ENCODE assay signal across 8 cellular contexts in the genomic region with DNA sequence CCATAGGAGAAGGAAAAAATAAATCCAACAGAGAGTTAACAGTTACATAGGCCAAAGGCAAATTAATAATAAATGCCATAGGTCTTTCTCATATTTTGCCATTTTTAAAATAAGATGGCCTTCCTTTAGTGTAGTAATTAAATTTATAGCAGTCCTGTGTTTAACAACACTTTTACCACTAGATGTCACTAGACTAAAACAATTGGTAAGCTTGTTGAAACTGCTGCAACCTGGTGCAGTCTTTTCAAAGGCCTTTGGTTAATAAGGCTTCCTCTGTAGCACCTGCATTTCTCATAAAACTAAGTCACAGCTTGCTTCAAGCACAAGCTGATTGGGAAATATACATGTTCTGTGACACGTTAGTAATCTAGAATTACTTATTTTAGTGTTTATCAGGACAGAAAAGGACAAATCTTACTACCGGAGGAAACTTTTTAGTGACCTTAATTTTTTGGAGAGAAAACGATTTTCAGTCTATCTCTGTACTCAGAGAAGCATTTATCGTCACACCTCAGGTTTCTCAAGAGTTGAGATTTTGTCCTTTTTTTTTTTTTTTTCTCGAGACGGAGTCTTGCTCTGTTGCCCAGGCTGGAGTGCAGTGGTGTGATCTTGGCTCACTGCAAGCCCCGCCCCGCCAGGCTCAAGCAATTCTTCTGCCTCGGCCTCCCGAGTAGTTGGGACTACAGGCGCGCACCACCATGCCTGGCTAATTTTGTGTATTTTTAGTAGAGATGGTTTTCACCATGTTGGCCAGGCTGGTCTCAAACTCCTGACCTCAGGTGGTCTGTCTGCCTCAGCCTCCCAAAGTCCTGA. TPM values are rescaled to one million over a fixed set of nuclear protein-coding genes. Genes with fewer than 3 reads are reported as not detected.
DNase-seq lines count a peak whose midpoint lies in the region; ATAC-seq and TF ChIP-seq lines count a peak whose summit lies in the region.

No MANE protein-coding gene starts in this region.

- H3K27me3 Mint-ChIP-seq in activated T-helper 2 cell treated with anti-CD3 and anti-CD28 coated beads, Interferon-gamma antibody, Interleukin-2, Interleukin-4, amounts not matched to agents 10 μg/mL and 5 μg/mL and 100 μg/mL, durations not matched to agents 14 hours and 24 hours and 36 hours (ENCODE audit: low read depth): no peaks in the 10 kb centered on the region

- peak; percentile 48 for TF ChIP-seq CTCF in cardiac muscle cell (IDR thresholded peaks at IDR 0.05; ENCODE audit: low read depth, low read length)

- peaks cover 47% of the 10 kb centered on the region for H3K36me3 Mint-ChIP-seq in activated T-helper 2 cell treated with anti-CD3 and anti-CD28 coated beads, Interferon-gamma antibody, Interleukin-2, Interleukin-4, amounts not matched to agents 10 μg/mL and 5 μg/mL and 100 μg/mL, durations not matched to agents 14 hours and 24 hours and 36 hours (ENCODE audit: low read depth)

- no peak overlapping the region for H3K4me3 ChIP-seq in cardiac muscle cell

- DNase-seq in stimulated activated CD4-positive, alpha-beta T cell treated with anti-CD3 and anti-CD28 coated beads, Interleukin-4, amount 100 ng/mL, for 24 hours: peak; percentile 33
- DNase-seq in stimulated activated CD4-positive, alpha-beta T cell treated with anti-CD3 and anti-CD28 coated beads, Interleukin-4, amount 100 ng/mL, for 1 hour: no peak
- DNase-seq in NCI-H510A treated with DMSO at 0.1 percent for 48 hours (lab: John Stamatoyannopoulos, UW): peak; percentile 82
- no peak for DNase-seq in activated T-helper 2 cell treated with anti-CD3 and anti-CD28 coated beads, Interferon-gamma antibody, Interleukin-2, Interleukin-4, amounts not matched to agents 10 μg/mL and 5 μg/mL and 100 μg/mL, durations not matched to agents 14 hours and 24 hours and 36 hours (ENCODE audit: low spot score)
- DNase-seq in cardiac muscle cell (ENCODE audit: low read depth in 1 of 2, low spot score in 1 of 2): peak; percentile 81 to 87
- DNase-seq in putamen (ENCODE audit: low spot score): peak; percentile 79

- peaks cover 4% of the 10 kb centered on the region for H3K9me3 Mint-ChIP-seq in activated T-helper 2 cell treated with anti-CD3 and anti-CD28 coated beads, Interferon-gamma antibody, Interleukin-2, Interleukin-4, amounts not matched to agents 10 μg/mL and 5 μg/mL and 100 μg/mL, durations not matched to agents 14 hours and 24 hours and 36 hours

- no peaks in the 10 kb centered on the region for H3K9me3 ChIP-seq in cardiac muscle cell (ENCODE audit: low read depth)

- H3K27ac Mint-ChIP-seq in activated T-helper 2 cell treated with anti-CD3 and anti-CD28 coated beads, Interferon-gamma antibody, Interleukin-2, Interleukin-4, amounts not matched to agents 10 μg/mL and 5 μg/mL and 100 μg/mL, durations not matched to agents 14 hours and 24 hours and 36 hours: peak overlapping the region; percentile 59

- H3K4me1 Mint-ChIP-seq in activated T-helper 2 cell treated with anti-CD3 and anti-CD28 coated beads, Interferon-gamma antibody, Interleukin-2, Interleukin-4, amounts not matched to agents 10 μg/mL and 5 μg/mL and 100 μg/mL, durations not matched to agents 14 hours and 24 hours and 36 hours (ENCODE audit: low read depth): peaks cover 34% of the 10 kb centered on the region

- ATAC-seq in HG03521 (IDR thresholded peaks at IDR 0.05; ENCODE audit: unreplicated experiment) (peak; percentile 54), HG03039 (IDR thresholded peaks at IDR 0.05; ENCODE audit: unreplicated experiment) (no peak)

- no peaks in the 10 kb centered on the region for H3K27me3 ChIP-seq in cardiac muscle cell

- intact Hi-C loops in activated T-helper 2 cell treated with anti-CD3 and anti-CD28 coated beads, Interferon-gamma antibody, Interleukin-2, Interleukin-4, amounts not matched to agents 10 μg/mL and 5 μg/mL and 100 μg/mL, durations not matched to agents 14 hours and 24 hours and 36 hours (cut with micrococcal nuclease): loop anchor here (1.0 to 2.0 kb wide), 7 partner anchors 13 to 340 kb away; partner anchors contain the start of genes CDKN1B and CREBL2

- no peak overlapping the region for H3K27ac ChIP-seq in cardiac muscle cell

- peaks cover 3% of the 10 kb centered on the region for H3K4me1 ChIP-seq in cardiac muscle cell (ENCODE audit: low read depth)

- H3K4me3 Mint-ChIP-seq in activated T-helper 2 cell treated with anti-CD3 and anti-CD28 coated beads, Interferon-gamma antibody, Interleukin-2, Interleukin-4, amounts not matched to agents 10 μg/mL and 5 μg/mL and 100 μg/mL, durations not matched to agents 14 hours and 24 hours and 36 hours (ENCODE audit: low read depth): no peak overlapping the region

- H3K36me3 ChIP-seq in cardiac muscle cell: no peaks in the 10 kb centered on the region

RNA-seq across cellular contexts. Expression of gene BORCS5, which starts 20.0 kb away (rescaled TPM):
- 41.8 and 45.9 TPM in 2 replicates for total RNA-seq in activated T-helper 2 cell treated with anti-CD3 and anti-CD28 coated beads, Interferon-gamma antibody, Interleukin-2, Interleukin-4, amounts not matched to agents 10 μg/mL and 5 μg/mL and 100 μg/mL, durations not matched to agents 14 hours and 24 hours and 36 hours
- total RNA-seq in cardiac muscle cell: 9.2 and 10.9 TPM in 2 replicates
- polyA plus RNA-seq in cardiac muscle cell: 17.3 and 29.7 TPM in 2 replicates

RNA-seq across cellular contexts. Expression of gene MANSC1, which starts 26.8 kb away (rescaled TPM):
- 0.25 and 1.6 TPM in 2 replicates for total RNA-seq in activated T-helper 2 cell treated with anti-CD3 and anti-CD28 coated beads, Interferon-gamma antibody, Interleukin-2, Interleukin-4, amounts not matched to agents 10 μg/mL and 5 μg/mL and 100 μg/mL, durations not matched to agents 14 hours and 24 hours and 36 hours
- total RNA-seq in cardiac muscle cell: 1.8 and 2.6 TPM in 2 replicates
- polyA plus RNA-seq in cardiac muscle cell: 5.3 and 7.3 TPM in 2 replicates

Comparison
In these comparisons a context has a peak if more than half of its experiments do, and no peak if none do; other contexts are left out.
1. DNase-seq: peak in stimulated activated CD4-positive, alpha-beta T cell treated with anti-CD3 and anti-CD28 coated beads, Interleukin-4, amount 100 ng/mL, for 24 hours (single experiment), NCI-H510A treated with DMSO at 0.1 percent for 48 hours (single experiment), cardiac muscle cell (2 of 2) and putamen (single experiment); none in stimulated activated CD4-positive, alpha-beta T cell treated with anti-CD3 and anti-CD28 coated beads, Interleukin-4, amount 100 ng/mL, for 1 hour (single experiment) and activated T-helper 2 cell treated with anti-CD3 and anti-CD28 coated beads, Interferon-gamma antibody, Interleukin-2, Interleukin-4, amounts not matched to agents 10 μg/mL and 5 μg/mL and 100 μg/mL, durations not matched to agents 14 hours and 24 hours and 36 hours (single experiment).